ENCODE assay signal across 8 cellular contexts in the genomic region with DNA sequence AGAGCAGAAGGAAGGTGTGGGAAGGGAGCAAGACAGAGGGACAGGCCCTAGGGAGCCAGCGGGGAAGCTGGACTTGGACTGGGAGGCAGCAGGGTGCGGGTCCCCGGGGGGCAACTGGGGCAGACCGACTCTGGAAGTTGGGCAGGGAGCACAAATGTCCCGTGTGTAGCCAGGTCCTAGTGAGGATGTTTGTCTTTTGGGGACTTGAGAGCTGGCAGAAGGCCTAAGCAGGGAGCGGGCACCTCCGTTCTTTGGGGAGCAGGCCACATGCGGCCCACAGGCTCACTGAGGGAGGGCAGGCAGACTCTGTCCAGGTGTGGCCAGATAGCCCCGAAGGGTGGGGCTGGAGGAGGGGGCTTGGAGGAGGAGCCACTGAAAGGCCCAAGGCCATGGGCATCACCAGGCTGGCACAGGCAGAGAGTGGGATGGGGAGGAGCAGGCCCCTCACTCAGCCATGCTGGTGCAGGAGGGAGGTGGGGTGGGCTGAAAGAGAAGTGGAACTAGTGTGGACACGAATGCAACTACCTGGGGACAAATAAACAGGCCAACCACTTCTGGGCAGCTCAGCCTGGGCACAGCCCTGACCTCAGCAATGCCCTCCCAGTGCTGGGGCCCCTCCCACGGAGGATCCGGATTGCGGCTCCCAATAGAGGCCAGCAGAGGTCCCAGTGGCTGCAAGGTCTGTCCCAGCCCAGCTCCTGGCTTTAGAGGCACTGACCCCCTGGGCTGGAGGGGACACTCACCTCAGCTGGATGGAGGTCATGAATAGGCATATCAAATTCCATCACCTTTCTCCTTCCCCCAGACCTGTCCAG. TPM values are rescaled to one million over a fixed set of nuclear protein-coding genes. Genes with fewer than 3 reads are reported as not detected.
DNase-seq lines count a peak whose midpoint lies in the region; ATAC-seq and TF ChIP-seq lines count a peak whose summit lies in the region.

No MANE protein-coding gene starts in this region.

- DNase-seq in GM23338 (ENCODE audit: low spot score), result peak; percentile 65
- DNase-seq in astrocyte of the cerebellum (ENCODE audit: low read depth), result no peak
- DNase-seq in immature natural killer cell, result no peak
- DNase-seq in spleen, result peak; percentile 77
- no peak for DNase-seq in NCI-H146 (lab: John Stamatoyannopoulos, UW)

- in situ Hi-C loops in astrocyte of the cerebellum (cut with HindIII; ENCODE audit: low sequenced_read_pairs), result no loop called here

- ATAC-seq in GM23338, result peak; percentile 41
- no peak for ATAC-seq in GM18868 (IDR thresholded peaks at IDR 0.05; ENCODE audit: unreplicated experiment)
- no peak for ATAC-seq in GM19035 (IDR thresholded peaks at IDR 0.05; ENCODE audit: unreplicated experiment)
- ATAC-seq in GM18502 (IDR thresholded peaks at IDR 0.05; ENCODE audit: poor library complexity, unreplicated experiment), result no peak

- H3K4me1 ChIP-seq in GM23338 (ENCODE audit: insufficient read depth) (peaks cover 7% of the 10 kb centered on the region; the same call in 1 of the 2 replicates), spleen (peaks cover 0 to 76% (median 40%) of the 10 kb centered on the region in 6 donors)

- no peak overlapping the region for H3K27ac ChIP-seq in GM23338 (ENCODE audit: low read depth)
- H3K27ac ChIP-seq in spleen, result peak overlapping the region in 4 of 8 donors; percentile 76 to 85 (median 78)

- TF ChIP-seq CTCF in GM23338 (conservative IDR thresholded peaks at IDR 0.05; ENCODE audit: low read depth in 2 of 2), result peak; percentile 34 to 54; a peak in 3 of 4 replicates
- TF ChIP-seq CTCF in astrocyte of the cerebellum (IDR thresholded peaks at IDR 0.05; ENCODE audit: low read depth, low read length, missing control alignments), result peak; percentile 38
- peak in 2 of 11 experiments; percentile 27 to 29 for TF ChIP-seq CTCF in spleen (IDR thresholded peaks at IDR 0.05 in 8 of 11, conservative IDR thresholded peaks at IDR 0.05 in 3 of 11)

- 72 to 84% (median 76%) methylated on average over 10 to 13 of the region's 13 CpGs for WGBS in spleen, 5 donors

- 0 out of 2 replicates have a peak, but pooled peaks cover 3% of the 10 kb centered on the region for H3F3A ChIP-seq in GM23338 (replicated peaks; ENCODE audit: low read depth)

- H3K79me2 ChIP-seq in GM23338 (replicated peaks; ENCODE audit: insufficient read depth), result peaks cover 9% of the 10 kb centered on the region

- H3K36me3 Mint-ChIP-seq in GM23338 (ENCODE audit: low read depth), result peaks cover 3% of the 10 kb centered on the region; the same call in 1 of the 3 replicates
- peaks cover 3 to 12% (median 12%) of the 10 kb centered on the region in 3 donors for H3K36me3 Mint-ChIP-seq in immature natural killer cell

- peak overlapping the region; percentile 92 for H3K4me2 ChIP-seq in GM23338

- intact Hi-C loops in spleen (cut with DNase I; ENCODE audit: low total_unique reads), result no loop called here

- no peaks in the 10 kb centered on the region for H3K9me3 ChIP-seq in spleen

- H3K27me3 ChIP-seq in GM23338 (ENCODE audit: insufficient read depth), result peaks cover 56% of the 10 kb centered on the region
- H3K27me3 ChIP-seq in spleen (replicated peaks in 1 of 7), result peaks cover 0 to 52% (median 32%) of the 10 kb centered on the region in 7 donors

- peak overlapping the region; percentile 74 for H3K4me3 ChIP-seq in GM23338
- H3K4me3 ChIP-seq in astrocyte of the cerebellum (ENCODE audit: low read depth, low read length), result peak overlapping the region; percentile 93
- H3K4me3 ChIP-seq in spleen, result peak overlapping the region in 6 of 8 donors; percentile 34 to 71 (median 47)

- H3K27ac Mint-ChIP-seq in GM23338 (no peak overlapping the region), immature natural killer cell (peak overlapping the region in 1 of 6 donors; percentile 36)

- H3K27me3 Mint-ChIP-seq in GM23338 (ENCODE audit: insufficient read depth, low read depth, poor library complexity), result peaks cover 46% of the 10 kb centered on the region
- H3K27me3 Mint-ChIP-seq in immature natural killer cell (ENCODE audit: low read depth in 3 of 3), result peaks cover 19 to 24% (median 19%) of the 10 kb centered on the region in 3 donors

- H3K9me3 Mint-ChIP-seq in GM23338 (no peaks in the 10 kb centered on the region; the same call in 2 of the 3 replicates), immature natural killer cell (no peaks in the 10 kb centered on the region)

- TF ChIP-seq POLR2A in spleen (IDR thresholded peaks at IDR 0.05), result no peak

- H4K20me1 ChIP-seq in GM23338 (replicated peaks; ENCODE audit: insufficient read depth), result peaks cover 8% of the 10 kb centered on the region; the same call in 1 of the 2 replicates

- H3K4me3 Mint-ChIP-seq in GM23338 (peak overlapping the region; percentile 59), immature natural killer cell (peak overlapping the region; percentile 26 to 56 (median 44))

- H3K36me3 ChIP-seq in GM23338 (ENCODE audit: insufficient read depth) (no peaks in the 10 kb centered on the region), spleen (peaks cover 0 to 33% (median 13%) of the 10 kb centered on the region in 6 donors)

- no peaks in the 10 kb centered on the region for H3K9me2 ChIP-seq in GM23338 (ENCODE audit: insufficient read depth)

- H3K4me1 Mint-ChIP-seq in GM23338, result peaks cover 10% of the 10 kb centered on the region
- H3K4me1 Mint-ChIP-seq in immature natural killer cell, result peaks cover 11 to 16% of the 10 kb centered on the region in 2 donors

- H2AFZ ChIP-seq in GM23338, result peak overlapping the region; percentile 94; the same call in 1 of the 2 replicates

TF ChIP-seq in GM23338, 12 proteins besides CTCF, POLR2A, EP300 and RAD21 (continues in another document):
- TF ChIP-seq ZNF331 (CRISPR knock-in tag; IDR thresholded peaks at IDR 0.05; ENCODE audit: low read depth), result no peak
- TF ChIP-seq, protein P1, sequence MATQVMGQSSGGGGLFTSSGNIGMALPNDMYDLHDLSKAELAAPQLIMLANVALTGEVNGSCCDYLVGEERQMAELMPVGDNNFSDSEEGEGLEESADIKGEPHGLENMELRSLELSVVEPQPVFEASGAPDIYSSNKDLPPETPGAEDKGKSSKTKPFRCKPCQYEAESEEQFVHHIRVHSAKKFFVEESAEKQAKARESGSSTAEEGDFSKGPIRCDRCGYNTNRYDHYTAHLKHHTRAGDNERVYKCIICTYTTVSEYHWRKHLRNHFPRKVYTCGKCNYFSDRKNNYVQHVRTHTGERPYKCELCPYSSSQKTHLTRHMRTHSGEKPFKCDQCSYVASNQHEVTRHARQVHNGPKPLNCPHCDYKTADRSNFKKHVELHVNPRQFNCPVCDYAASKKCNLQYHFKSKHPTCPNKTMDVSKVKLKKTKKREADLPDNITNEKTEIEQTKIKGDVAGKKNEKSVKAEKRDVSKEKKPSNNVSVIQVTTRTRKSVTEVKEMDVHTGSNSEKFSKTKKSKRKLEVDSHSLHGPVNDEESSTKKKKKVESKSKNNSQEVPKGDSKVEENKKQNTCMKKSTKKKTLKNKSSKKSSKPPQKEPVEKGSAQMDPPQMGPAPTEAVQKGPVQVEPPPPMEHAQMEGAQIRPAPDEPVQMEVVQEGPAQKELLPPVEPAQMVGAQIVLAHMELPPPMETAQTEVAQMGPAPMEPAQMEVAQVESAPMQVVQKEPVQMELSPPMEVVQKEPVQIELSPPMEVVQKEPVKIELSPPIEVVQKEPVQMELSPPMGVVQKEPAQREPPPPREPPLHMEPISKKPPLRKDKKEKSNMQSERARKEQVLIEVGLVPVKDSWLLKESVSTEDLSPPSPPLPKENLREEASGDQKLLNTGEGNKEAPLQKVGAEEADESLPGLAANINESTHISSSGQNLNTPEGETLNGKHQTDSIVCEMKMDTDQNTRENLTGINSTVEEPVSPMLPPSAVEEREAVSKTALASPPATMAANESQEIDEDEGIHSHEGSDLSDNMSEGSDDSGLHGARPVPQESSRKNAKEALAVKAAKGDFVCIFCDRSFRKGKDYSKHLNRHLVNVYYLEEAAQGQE (IDR thresholded peaks at IDR 0.05; ENCODE audit: unreplicated experiment), result no peak
- TF ChIP-seq POLR2AphosphoS5 (IDR thresholded peaks at IDR 0.05; ENCODE audit: low read depth), result no peak

RNA-seq across cellular contexts. Expression of a gene that starts 1.3 kb away (rescaled TPM):
- total RNA-seq in GM23338 (2014; rRNA removed; shearing (Covaris generic)), result 16.6 and 17.0 TPM in 2 replicates
- polyA plus RNA-seq in GM23338 (2016; fragmentation: Nextera tagmentation; extraction: Ambion mirVana), result 1.8 and 2.2 TPM in 2 replicates
- under 1 TPM in 1 of 3 donors, not detected in 2; 0.48 TPM for polyA plus RNA-seq in immature natural killer cell
- 10 to 100 TPM in 5 of 7 donors, 1 to 10 TPM in 2; 7.1 to 18.0 (median 10.6) TPM for total RNA-seq in spleen
- 1 to 10 TPM; 1.1 to 3.0 (median 1.2) TPM for polyA plus RNA-seq in spleen

RNA-seq across cellular contexts. Expression of a gene that starts 44.9 kb away (rescaled TPM):
- 78.2 and 94.0 TPM in 2 replicates for total RNA-seq in GM23338 (2014; rRNA removed; shearing (Covaris generic))
- polyA plus RNA-seq in GM23338 (2016; fragmentation: Nextera tagmentation; extraction: Ambion mirVana) (16.1 and 17.0 TPM in 2 replicates), immature natural killer cell (10 to 100 TPM in 1 of 3 donors, 1 to 10 TPM in 2; 2.0 to 16.8 (median 6.7) TPM), spleen (1 to 10 TPM; 3.4 to 5.6 (median 3.5) TPM)
- total RNA-seq in spleen, result 10 to 100 TPM in 2 of 7 donors, 1 to 10 TPM in 5; 6.2 to 11.7 (median 7.7) TPM

RNA-seq across cellular contexts. Expression of a gene that starts 56.7 kb away (rescaled TPM):
- 12.1 and 16.0 TPM in 2 replicates for total RNA-seq in GM23338 (2014; rRNA removed; shearing (Covaris generic))
- polyA plus RNA-seq in GM23338 (2016; fragmentation: Nextera tagmentation; extraction: Ambion mirVana) (2.4 and 2.8 TPM in 2 replicates), immature natural killer cell (10 to 100 TPM; 12.8 to 26.3 (median 26.1) TPM), spleen (10 to 100 TPM; 14.0 to 20.8 (median 15.4) TPM)
- total RNA-seq in spleen, result 10 to 100 TPM; 20.9 to 40.6 (median 36.0) TPM

Comparison
In these comparisons a context has a peak if more than half of its experiments do, and no peak if none do; other contexts are left out.
1. DNase-seq: peak in GM23338 (single experiment) and spleen (single experiment); none in astrocyte of the cerebellum (single experiment), immature natural killer cell (0 of 3) and NCI-H146 (single experiment).
2. Peak in every context shown above with its lines, with median percentiles within 50 percentile points of each other: H3K4me3 ChIP-seq.